In genomic region chr9:12774861-12775367, GRCh38 we compare ENCODE assay signal across 1 cellular context.
TF ChIP-seq lines count a peak whose summit lies in the region.

LURAP1L (plus strand) TSS chr9:12775020; CDS start chr9:12775716, 696 bp downstream.

TF ChIP-seq in HepG2, 621 proteins besides CTCF, POLR2A, EP300 and RAD21 (continued from another document and continues in another):
- TF ChIP-seq SMAD3 (CRISPR knock-in tag; IDR thresholded peaks at IDR 0.05) (peak; percentile 67; the same call in 1 of the 2 replicates), ZNF577 (CRISPR knock-in tag; IDR thresholded peaks at IDR 0.05; ENCODE audit: borderline replicate concordance, low read depth) (no peak), ZNF138 (CRISPR knock-in tag; IDR thresholded peaks at IDR 0.05; ENCODE audit: low read depth) (no peak), NFE2L2 (IDR thresholded peaks at IDR 0.05; ENCODE audit: low read length) (no peak), KAT7 (CRISPR knock-in tag; IDR thresholded peaks at IDR 0.05; ENCODE audit: borderline replicate concordance) (peak; percentile 78), KLF11 (CRISPR knock-in tag; IDR thresholded peaks at IDR 0.05) (no peak), ZFX (CRISPR knock-in tag; IDR thresholded peaks at IDR 0.05; ENCODE audit: low read depth) (no peak), ZNF431 (CRISPR knock-in tag; IDR thresholded peaks at IDR 0.05; ENCODE audit: borderline replicate concordance, low read depth) (no peak), MIXL1 (CRISPR knock-in tag; IDR thresholded peaks at IDR 0.05) (no peak), IKZF1 (IDR thresholded peaks at IDR 0.05) (no peak), SNAI1 (CRISPR knock-in tag; IDR thresholded peaks at IDR 0.05; ENCODE audit: borderline replicate concordance) (no peak; the same call in 1 of the 2 replicates), SYNCRIP (IDR thresholded peaks at IDR 0.05; ENCODE audit: insufficient read depth, low read depth, low read length) (no peak), HNF4G (IDR thresholded peaks at IDR 0.05; ENCODE audit: borderline replicate concordance, low read depth, low read length) (no peak; the same call in 1 of the 2 replicates), HNF4G (CRISPR knock-in tag; IDR thresholded peaks at IDR 0.05; ENCODE audit: borderline replicate concordance, low read depth) (no peak), ETV6 (CRISPR knock-in tag; conservative IDR thresholded peaks at IDR 0.05) (no peak), FOXM1 (CRISPR knock-in tag; IDR thresholded peaks at IDR 0.05) (no peak), SMARCC2 (IDR thresholded peaks at IDR 0.05) (no peak), ZNF83 (CRISPR knock-in tag; IDR thresholded peaks at IDR 0.05; ENCODE audit: borderline replicate concordance) (no peak), ZNF468 (CRISPR knock-in tag; IDR thresholded peaks at IDR 0.05) (no peak), CENPX (CRISPR knock-in tag; IDR thresholded peaks at IDR 0.05) (no peak), SCMH1 (CRISPR knock-in tag; IDR thresholded peaks at IDR 0.05; ENCODE audit: borderline replicate concordance) (no peak), ZNF337 (CRISPR knock-in tag; IDR thresholded peaks at IDR 0.05; ENCODE audit: borderline replicate concordance, low read depth) (no peak), ZBTB3 (CRISPR knock-in tag; IDR thresholded peaks at IDR 0.05; ENCODE audit: borderline replicate concordance, low read depth) (no peak), CCDC6 (CRISPR knock-in tag; IDR thresholded peaks at IDR 0.05) (no peak), ERF (CRISPR knock-in tag; IDR thresholded peaks at IDR 0.05) (peak; percentile 64; the same call in 1 of the 2 replicates), ZEB1 (IDR thresholded peaks at IDR 0.05; ENCODE audit: insufficient replicate concordance, low read depth) (no peak), DMAP1 (CRISPR knock-in tag; IDR thresholded peaks at IDR 0.05) (no peak), ZNF766 (CRISPR knock-in tag; IDR thresholded peaks at IDR 0.05; ENCODE audit: borderline replicate concordance) (no peak), PCBP2 (optimal IDR thresholded peaks at IDR 0.05; ENCODE audit: low read depth, low read length, poor library complexity, severe bottlenecking) (no peak), POGZ (CRISPR knock-in tag; IDR thresholded peaks at IDR 0.05) (no peak), ZNF296 (CRISPR knock-in tag; conservative IDR thresholded peaks at IDR 0.05) (no peak), FOXJ3 (CRISPR knock-in tag; IDR thresholded peaks at IDR 0.05; ENCODE audit: borderline replicate concordance) (no peak), TERF1 (CRISPR knock-in tag; IDR thresholded peaks at IDR 0.05) (no peak), ZNF564 (CRISPR knock-in tag; IDR thresholded peaks at IDR 0.05) (no peak), GLMP (CRISPR knock-in tag; IDR thresholded peaks at IDR 0.05; ENCODE audit: borderline replicate concordance) (no peak), TOE1 (CRISPR knock-in tag; IDR thresholded peaks at IDR 0.05) (no peak), ZBTB8A (CRISPR knock-in tag; IDR thresholded peaks at IDR 0.05; ENCODE audit: borderline replicate concordance, low read depth) (no peak), RARA (CRISPR knock-in tag; IDR thresholded peaks at IDR 0.05) (peak; percentile 21), ZMYM3 (CRISPR knock-in tag; IDR thresholded peaks at IDR 0.05) (no peak), ZNF737 (CRISPR knock-in tag; IDR thresholded peaks at IDR 0.05; ENCODE audit: borderline replicate concordance) (no peak), HMGXB4 (CRISPR knock-in tag; IDR thresholded peaks at IDR 0.05; ENCODE audit: borderline replicate concordance in 1 of 2, low read depth in 1 of 2) (peak in 1 of 2 experiments; percentile 18; a peak in 2 of 4 replicates), RBM22 (optimal IDR thresholded peaks at IDR 0.05; ENCODE audit: low read length) (no peak), HNRNPLL (IDR thresholded peaks at IDR 0.05; ENCODE audit: low read depth, low read length, poor library complexity, severe bottlenecking) (no peak), ZSCAN30 (CRISPR knock-in tag; IDR thresholded peaks at IDR 0.05) (no peak), U2AF1 (optimal IDR thresholded peaks at IDR 0.05; ENCODE audit: low read depth, low read length) (no peak), ZNF776 (CRISPR knock-in tag; IDR thresholded peaks at IDR 0.05) (no peak), ZNF12 (CRISPR knock-in tag; IDR thresholded peaks at IDR 0.05) (no peak), ZNF547 (CRISPR knock-in tag; IDR thresholded peaks at IDR 0.05) (no peak), NR2F1 (CRISPR knock-in tag; IDR thresholded peaks at IDR 0.05) (no peak), SSRP1 (CRISPR knock-in tag; IDR thresholded peaks at IDR 0.05) (no peak), CHCHD3 (CRISPR knock-in tag; IDR thresholded peaks at IDR 0.05) (no peak), TCF12 (IDR thresholded peaks at IDR 0.05) (no peak), TCF12 (CRISPR knock-in tag; IDR thresholded peaks at IDR 0.05) (no peak), PHF5A (CRISPR knock-in tag; IDR thresholded peaks at IDR 0.05; ENCODE audit: low read depth, unreplicated experiment) (no peak), ZNF720 (CRISPR knock-in tag; IDR thresholded peaks at IDR 0.05) (no peak), YEATS2 (CRISPR knock-in tag; IDR thresholded peaks at IDR 0.05; ENCODE audit: borderline replicate concordance) (no peak; the same call in 1 of the 2 replicates)
- TF ChIP-seq, protein P1, sequence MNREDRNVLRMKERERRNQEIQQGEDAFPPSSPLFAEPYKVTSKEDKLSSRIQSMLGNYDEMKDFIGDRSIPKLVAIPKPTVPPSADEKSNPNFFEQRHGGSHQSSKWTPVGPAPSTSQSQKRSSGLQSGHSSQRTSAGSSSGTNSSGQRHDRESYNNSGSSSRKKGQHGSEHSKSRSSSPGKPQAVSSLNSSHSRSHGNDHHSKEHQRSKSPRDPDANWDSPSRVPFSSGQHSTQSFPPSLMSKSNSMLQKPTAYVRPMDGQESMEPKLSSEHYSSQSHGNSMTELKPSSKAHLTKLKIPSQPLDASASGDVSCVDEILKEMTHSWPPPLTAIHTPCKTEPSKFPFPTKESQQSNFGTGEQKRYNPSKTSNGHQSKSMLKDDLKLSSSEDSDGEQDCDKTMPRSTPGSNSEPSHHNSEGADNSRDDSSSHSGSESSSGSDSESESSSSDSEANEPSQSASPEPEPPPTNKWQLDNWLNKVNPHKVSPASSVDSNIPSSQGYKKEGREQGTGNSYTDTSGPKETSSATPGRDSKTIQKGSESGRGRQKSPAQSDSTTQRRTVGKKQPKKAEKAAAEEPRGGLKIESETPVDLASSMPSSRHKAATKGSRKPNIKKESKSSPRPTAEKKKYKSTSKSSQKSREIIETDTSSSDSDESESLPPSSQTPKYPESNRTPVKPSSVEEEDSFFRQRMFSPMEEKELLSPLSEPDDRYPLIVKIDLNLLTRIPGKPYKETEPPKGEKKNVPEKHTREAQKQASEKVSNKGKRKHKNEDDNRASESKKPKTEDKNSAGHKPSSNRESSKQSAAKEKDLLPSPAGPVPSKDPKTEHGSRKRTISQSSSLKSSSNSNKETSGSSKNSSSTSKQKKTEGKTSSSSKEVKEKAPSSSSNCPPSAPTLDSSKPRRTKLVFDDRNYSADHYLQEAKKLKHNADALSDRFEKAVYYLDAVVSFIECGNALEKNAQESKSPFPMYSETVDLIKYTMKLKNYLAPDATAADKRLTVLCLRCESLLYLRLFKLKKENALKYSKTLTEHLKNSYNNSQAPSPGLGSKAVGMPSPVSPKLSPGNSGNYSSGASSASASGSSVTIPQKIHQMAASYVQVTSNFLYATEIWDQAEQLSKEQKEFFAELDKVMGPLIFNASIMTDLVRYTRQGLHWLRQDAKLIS (CRISPR knock-in tag; IDR thresholded peaks at IDR 0.05): no peak
- TF ChIP-seq, protein P2, sequence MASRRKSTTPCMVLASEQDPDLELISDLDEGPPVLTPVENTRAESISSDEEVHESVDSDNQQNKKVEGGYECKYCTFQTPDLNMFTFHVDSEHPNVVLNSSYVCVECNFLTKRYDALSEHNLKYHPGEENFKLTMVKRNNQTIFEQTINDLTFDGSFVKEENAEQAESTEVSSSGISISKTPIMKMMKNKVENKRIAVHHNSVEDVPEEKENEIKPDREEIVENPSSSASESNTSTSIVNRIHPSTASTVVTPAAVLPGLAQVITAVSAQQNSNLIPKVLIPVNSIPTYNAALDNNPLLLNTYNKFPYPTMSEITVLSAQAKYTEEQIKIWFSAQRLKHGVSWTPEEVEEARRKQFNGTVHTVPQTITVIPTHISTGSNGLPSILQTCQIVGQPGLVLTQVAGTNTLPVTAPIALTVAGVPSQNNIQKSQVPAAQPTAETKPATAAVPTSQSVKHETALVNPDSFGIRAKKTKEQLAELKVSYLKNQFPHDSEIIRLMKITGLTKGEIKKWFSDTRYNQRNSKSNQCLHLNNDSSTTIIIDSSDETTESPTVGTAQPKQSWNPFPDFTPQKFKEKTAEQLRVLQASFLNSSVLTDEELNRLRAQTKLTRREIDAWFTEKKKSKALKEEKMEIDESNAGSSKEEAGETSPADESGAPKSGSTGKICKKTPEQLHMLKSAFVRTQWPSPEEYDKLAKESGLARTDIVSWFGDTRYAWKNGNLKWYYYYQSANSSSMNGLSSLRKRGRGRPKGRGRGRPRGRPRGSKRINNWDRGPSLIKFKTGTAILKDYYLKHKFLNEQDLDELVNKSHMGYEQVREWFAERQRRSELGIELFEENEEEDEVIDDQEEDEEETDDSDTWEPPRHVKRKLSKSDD (CRISPR knock-in tag; IDR thresholded peaks at IDR 0.05; ENCODE audit: low read depth): no peak
- TF ChIP-seq, protein P3, sequence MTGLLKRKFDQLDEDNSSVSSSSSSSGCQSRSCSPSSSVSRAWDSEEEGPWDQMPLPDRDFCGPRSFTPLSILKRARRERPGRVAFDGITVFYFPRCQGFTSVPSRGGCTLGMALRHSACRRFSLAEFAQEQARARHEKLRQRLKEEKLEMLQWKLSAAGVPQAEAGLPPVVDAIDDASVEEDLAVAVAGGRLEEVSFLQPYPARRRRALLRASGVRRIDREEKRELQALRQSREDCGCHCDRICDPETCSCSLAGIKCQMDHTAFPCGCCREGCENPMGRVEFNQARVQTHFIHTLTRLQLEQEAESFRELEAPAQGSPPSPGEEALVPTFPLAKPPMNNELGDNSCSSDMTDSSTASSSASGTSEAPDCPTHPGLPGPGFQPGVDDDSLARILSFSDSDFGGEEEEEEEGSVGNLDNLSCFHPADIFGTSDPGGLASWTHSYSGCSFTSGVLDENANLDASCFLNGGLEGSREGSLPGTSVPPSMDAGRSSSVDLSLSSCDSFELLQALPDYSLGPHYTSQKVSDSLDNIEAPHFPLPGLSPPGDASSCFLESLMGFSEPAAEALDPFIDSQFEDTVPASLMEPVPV (CRISPR knock-in tag; IDR thresholded peaks at IDR 0.05): no peak
- TF ChIP-seq, protein P4, sequence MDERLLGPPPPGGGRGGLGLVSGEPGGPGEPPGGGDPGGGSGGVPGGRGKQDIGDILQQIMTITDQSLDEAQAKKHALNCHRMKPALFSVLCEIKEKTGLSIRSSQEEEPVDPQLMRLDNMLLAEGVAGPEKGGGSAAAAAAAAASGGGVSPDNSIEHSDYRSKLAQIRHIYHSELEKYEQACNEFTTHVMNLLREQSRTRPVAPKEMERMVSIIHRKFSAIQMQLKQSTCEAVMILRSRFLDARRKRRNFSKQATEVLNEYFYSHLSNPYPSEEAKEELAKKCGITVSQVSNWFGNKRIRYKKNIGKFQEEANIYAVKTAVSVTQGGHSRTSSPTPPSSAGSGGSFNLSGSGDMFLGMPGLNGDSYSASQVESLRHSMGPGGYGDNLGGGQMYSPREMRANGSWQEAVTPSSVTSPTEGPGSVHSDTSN (CRISPR knock-in tag; IDR thresholded peaks at IDR 0.05): no peak
- TF ChIP-seq, protein P5, sequence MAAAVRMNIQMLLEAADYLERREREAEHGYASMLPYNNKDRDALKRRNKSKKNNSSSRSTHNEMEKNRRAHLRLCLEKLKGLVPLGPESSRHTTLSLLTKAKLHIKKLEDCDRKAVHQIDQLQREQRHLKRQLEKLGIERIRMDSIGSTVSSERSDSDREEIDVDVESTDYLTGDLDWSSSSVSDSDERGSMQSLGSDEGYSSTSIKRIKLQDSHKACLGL (CRISPR knock-in tag; IDR thresholded peaks at IDR 0.05): no peak
- TF ChIP-seq, protein P6, sequence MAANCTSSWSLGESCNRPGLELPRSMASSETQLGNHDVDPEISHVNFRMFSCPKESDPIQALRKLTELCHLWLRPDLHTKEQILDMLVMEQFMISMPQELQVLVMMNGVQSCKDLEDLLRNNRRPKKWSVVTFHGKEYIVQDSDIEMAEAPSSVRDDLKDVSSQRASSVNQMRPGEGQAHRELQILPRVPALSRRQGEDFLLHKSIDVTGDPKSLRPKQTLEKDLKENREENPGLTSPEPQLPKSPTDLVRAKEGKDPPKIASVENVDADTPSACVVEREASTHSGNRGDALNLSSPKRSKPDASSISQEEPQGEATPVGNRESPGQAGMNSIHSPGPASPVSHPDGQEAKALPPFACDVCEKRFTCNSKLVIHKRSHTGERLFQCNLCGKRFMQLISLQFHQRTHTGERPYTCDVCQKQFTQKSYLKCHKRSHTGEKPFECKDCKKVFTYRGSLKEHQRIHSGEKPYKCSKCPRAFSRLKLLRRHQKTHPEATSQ (CRISPR knock-in tag; IDR thresholded peaks at IDR 0.05; ENCODE audit: borderline replicate concordance): no peak
